Comparison of ENCODE assay signal across 22 cellular contexts in genomic region chr20:48627737-48628128, GRCh38.
DNase-seq lines count a peak whose midpoint lies in the region; ATAC-seq, FAIRE-seq and TF ChIP-seq lines count a peak whose summit lies in the region.
"Had no signal": no experiment of that assay in that cellular context is flagged by ENCODE, and none has a peak within 500 bp of the region (broad histone marks: within the 10 kb centered on the region; RNA-seq: fewer than 3 reads in every experiment).

No MANE protein-coding gene starts in this region.

- no peaks in the 10 kb centered on the region for H3K79me2 ChIP-seq in trophoblast cell (ENCODE audit: control insufficient read depth, insufficient read depth, low read length, poor library complexity)

- no peaks in the 10 kb centered on the region for H3K9me3 ChIP-seq in kidney (ENCODE audit: control insufficient read depth in 1 of 2, low read length in 2 of 2)
- no peaks in the 10 kb centered on the region for H3K9me3 ChIP-seq in trophoblast cell (ENCODE audit: insufficient read depth, low read depth, low read length)
- H3K9me3 ChIP-seq: Peyer's patch had no signal

- H4K91ac ChIP-seq in trophoblast cell (ENCODE audit: low read depth, low read length) = no peak overlapping the region

- no peak overlapping the region for H3K4me2 ChIP-seq in trophoblast cell (ENCODE audit: low read length)
- H3K4me2 ChIP-seq: KMS-11 had no signal

- no peak overlapping the region for H3K4me3 ChIP-seq in kidney (ENCODE audit: low read length in 2 of 2)
- H3K4me3 ChIP-seq in trophoblast cell (ENCODE audit: low read depth, low read length) = peak overlapping the region; percentile 41
- H3K4me3 ChIP-seq: Peyer's patch had no signal

- H3K14ac ChIP-seq in trophoblast cell (ENCODE audit: low read length) = no peak overlapping the region

- H3K27ac ChIP-seq in kidney (ENCODE audit: low read depth in 2 of 2, low read length in 2 of 2) (no peak overlapping the region), trophoblast cell (ENCODE audit: low read depth, low read length) (no peak overlapping the region)
- H3K27ac ChIP-seq: KMS-11, Peyer's patch had no signal

- DNase-seq in Right ventricle myocardium inferior (ENCODE audit: missing footprints) = peak; percentile 60
- no peak for DNase-seq in left cardiac atrium
- DNase-seq in CD14-positive monocyte (ENCODE audit: low spot score) = no peak
- DNase-seq in kidney = peak; percentile 78
- no peak for DNase-seq in trophoblast cell
- no peak for DNase-seq in T-helper 9 cell
- no peak for DNase-seq in G401 (ENCODE audit: low spot score)
- no peak for DNase-seq in stimulated activated CD8-positive, alpha-beta memory T cell treated with anti-CD3 and anti-CD28 coated beads, Interleukin-4, amount 100 ng/mL, for 48 hours
- DNase-seq: COR-L47, DMS79 treated with DMSO at 0.1 percent for 48 hours, GOT3, HCEC 1CT, NCI-H1105, NCI-H146, NCI-H2029 treated with DMSO at 0.1 percent for 48 hours, NCI-H226, NCI-H510A treated with DMSO at 0.1 percent for 48 hours, NCI-H774 had no signal

- H3K18ac ChIP-seq in trophoblast cell (ENCODE audit: low read length) = no peak overlapping the region

- peaks cover 82 to 99% of the 10 kb centered on the region in 2 donors for H3K36me3 Mint-ChIP-seq in CD14-positive monocyte

- H3K9ac ChIP-seq in kidney (ENCODE audit: low read length in 2 of 2) = no peak overlapping the region
- H3K9ac ChIP-seq in trophoblast cell (ENCODE audit: low read length) = no peak overlapping the region
- H3K9ac ChIP-seq: KMS-11 had no signal

- H4K12ac ChIP-seq in trophoblast cell (ENCODE audit: low read depth, low read length) = no peak overlapping the region

- no peak overlapping the region for H3K23ac ChIP-seq in trophoblast cell (ENCODE audit: low read length)

- FAIRE-seq in kidney (lab: Jason Lieb, UNC) = no peak
- FAIRE-seq: GM12891 had no signal

- no peaks in the 10 kb centered on the region for H3K79me1 ChIP-seq in trophoblast cell (ENCODE audit: low read length)

- no peaks in the 10 kb centered on the region for H3K27me3 ChIP-seq in trophoblast cell (ENCODE audit: insufficient read depth, low read length)
- H3K27me3 ChIP-seq: Peyer's patch had no signal

- intact Hi-C loops in Right ventricle myocardium inferior (cut with DNase I) (no loop called here), left cardiac atrium (cut with DNase I) (no loop called here), CD14-positive monocyte (cut with micrococcal nuclease) (loop anchor here in 1 of 2 donors (10.0 kb wide), 1 partner anchor 843 kb away; the partner anchor contains the start of gene SULF2), kidney (cut with DNase I) (no loop called here)

- H3K9me3 Mint-ChIP-seq in CD14-positive monocyte = no peaks in the 10 kb centered on the region
- H3K9me3 Mint-ChIP-seq: CD4-positive, alpha-beta T cell had no signal

- no peak overlapping the region for H2AK5ac ChIP-seq in trophoblast cell (ENCODE audit: low read length)

- H2BK5ac ChIP-seq in trophoblast cell (ENCODE audit: low read depth, low read length, poor library complexity) = no peak overlapping the region

- no peak overlapping the region for H2BK12ac ChIP-seq in trophoblast cell (ENCODE audit: low read length)

- H3K4me3 Mint-ChIP-seq in CD14-positive monocyte = no peak overlapping the region
- H3K4me3 Mint-ChIP-seq: CD4-positive, alpha-beta T cell had no signal

- no peak overlapping the region for H2AFZ ChIP-seq in trophoblast cell (ENCODE audit: insufficient read depth, low read length, poor library complexity)

- H4K8ac ChIP-seq in trophoblast cell (ENCODE audit: low read depth, low read length) = no peak overlapping the region

- H3K36me3 ChIP-seq in kidney (ENCODE audit: control insufficient read depth in 1 of 2, insufficient read depth in 2 of 2, low read length in 2 of 2) = no peaks in the 10 kb centered on the region
- H3K36me3 ChIP-seq in trophoblast cell (ENCODE audit: control insufficient read depth in 1 of 2, insufficient read depth in 2 of 2, low read length in 2 of 2) = no peaks in the 10 kb centered on the region

- peaks cover 24% of the 10 kb centered on the region for H3K4me1 Mint-ChIP-seq in CD14-positive monocyte

- no peaks in the 10 kb centered on the region for H3K4me1 ChIP-seq in kidney (ENCODE audit: control insufficient read depth in 1 of 2, insufficient read depth in 1 of 2, low read depth in 1 of 2, low read length in 2 of 2)
- H3K4me1 ChIP-seq in trophoblast cell (ENCODE audit: control insufficient read depth in 1 of 2, insufficient read depth in 2 of 2, low read length in 2 of 2) = no peaks in the 10 kb centered on the region
- H3K4me1 ChIP-seq: Peyer's patch had no signal

- no CpG with 5 or more reads among the region's 16 CpGs for WGBS in trophoblast cell (ENCODE audit: extremely low coverage, insufficient coverage, insufficient read length)

- H3K27ac Mint-ChIP-seq in CD14-positive monocyte = peak overlapping the region in 4 of 7 donors; percentile 6 to 90 (median 50)

- no peak overlapping the region for H2BK120ac ChIP-seq in trophoblast cell (ENCODE audit: insufficient read depth, low read length, poor library complexity)

- TF ChIP-seq CTCF in CD14-positive monocyte (IDR thresholded peaks at IDR 0.05) = no peak
- TF ChIP-seq CTCF in kidney (IDR thresholded peaks at IDR 0.05; ENCODE audit: borderline replicate concordance, extremely low read depth, insufficient read depth) = no peak

- H3K27me3 Mint-ChIP-seq in CD14-positive monocyte (ENCODE audit: low read depth in 3 of 3) = peaks cover 0 to 2% (median 2%) of the 10 kb centered on the region in 3 donors
- H3K27me3 Mint-ChIP-seq: CD4-positive, alpha-beta T cell had no signal

- ATAC-seq in Right ventricle myocardium inferior (no peak), left cardiac atrium (no peak)

- in situ Hi-C loops in G401 (cut with HindIII; ENCODE audit: low sequenced_read_pairs) = loop anchor here (10.0 kb wide), 1 partner anchor 213 kb away; no protein-coding TSS in a partner anchor

- no peak overlapping the region for H3K4ac ChIP-seq in trophoblast cell (ENCODE audit: low read depth, low read length)

Comparison
In these comparisons a context has a peak if more than half of its experiments do, and no peak if none do; other contexts are left out.
1. DNase-seq: peak in Right ventricle myocardium inferior (single experiment) and kidney (single experiment); none in left cardiac atrium (single experiment), CD14-positive monocyte (single experiment), trophoblast cell (0 of 2), T-helper 9 cell (single experiment), G401 (single experiment) and stimulated activated CD8-positive, alpha-beta memory T cell treated with anti-CD3 and anti-CD28 coated beads, Interleukin-4, amount 100 ng/mL, for 48 hours (single experiment).